ENCODE assay signal across 21 cellular contexts in genomic region chr7:2652736-2653060, GRCh38. TPM values are rescaled to one million over a fixed set of nuclear protein-coding genes. Genes with fewer than 3 reads are reported as not detected.
"Had no signal": no experiment of that assay in that cellular context is flagged by ENCODE, and none has a peak within 500 bp of the region (broad histone marks: within the 10 kb centered on the region; RNA-seq: fewer than 3 reads in every experiment).

No MANE protein-coding gene starts in this region.

- H3K9me3 ChIP-seq: gastrocnemius medialis, mucosa of descending colon, pancreas, prostate gland, stomach, thyroid gland, uterus had no signal

- H3K4me3 ChIP-seq: dorsolateral prefrontal cortex, gastrocnemius medialis, mucosa of descending colon, pancreas, prostate gland, stomach, thyroid gland, uterus had no signal

- H3K9me3 Mint-ChIP-seq: naive thymus-derived CD8-positive, alpha-beta T cell; type B pancreatic cell had no signal

- H3K27ac Mint-ChIP-seq: naive thymus-derived CD8-positive, alpha-beta T cell; type B pancreatic cell had no signal

- H3K4me3 Mint-ChIP-seq: naive thymus-derived CD8-positive, alpha-beta T cell; type B pancreatic cell had no signal

- FAIRE-seq: endometrium, pancreas had no signal

- ATAC-seq: esophagus mucosa; gastrocnemius medialis; mucosa of descending colon; naive thymus-derived CD8-positive, alpha-beta T cell; pancreas; sciatic nerve had no signal

- DNase-seq: central memory CD4-positive, alpha-beta T cell; cortex of kidney; dorsolateral prefrontal cortex; effector CD8-positive, alpha-beta T cell; gastrocnemius medialis; kidney glomerular epithelial cell; mucosa of descending colon; nucleus accumbens; stimulated activated CD4-positive, alpha-beta T cell treated with anti-CD3 and anti-CD28 coated beads, Interleukin-2, amount 100 ng/mL, for 24 hours; stimulated activated naive CD4-positive, alpha-beta T cell; stomach; thyroid gland; uterus had no signal

- H3K4me1 ChIP-seq: gastrocnemius medialis, pancreas, prostate gland, stomach, thyroid gland, uterus had no signal

- H3K27me3 Mint-ChIP-seq: naive thymus-derived CD8-positive, alpha-beta T cell; type B pancreatic cell had no signal

- H3K36me3 ChIP-seq: pancreas, prostate gland, uterus had no signal

- H3K27ac ChIP-seq: dorsolateral prefrontal cortex, gastrocnemius medialis, pancreas, prostate gland, stomach, thyroid gland, uterus had no signal

- H3K27me3 ChIP-seq: dorsolateral prefrontal cortex, gastrocnemius medialis, pancreas, stomach, thyroid gland, uterus had no signal

RNA-seq across cellular contexts. Expression of gene AMZ1, which starts 35.3 kb away (rescaled TPM):
- total RNA-seq: gastrocnemius medialis had no signal
- polyA plus RNA-seq: naive thymus-derived CD8-positive, alpha-beta T cell; neural cell; stomach had no signal
